ENCODE assay signal across 8 cellular contexts in genomic region chr5:81749562-81750307, GRCh38. TPM values are rescaled to one million over a fixed set of nuclear protein-coding genes. Genes with fewer than 3 reads are reported as not detected.
DNase-seq lines count a peak whose midpoint lies in the region; ATAC-seq and TF ChIP-seq lines count a peak whose summit lies in the region.

No MANE protein-coding gene starts in this region.

- DNase-seq in Calu3 (peak; percentile 44), medulla oblongata (ENCODE audit: extremely low spot score) (peak; percentile 37), NCI-H2029 treated with DMSO at 0.1 percent for 48 hours (lab: John Stamatoyannopoulos, UW) (no peak)
- peak; percentile 46 for DNase-seq in activated CD4-positive, CD25-positive, alpha-beta regulatory T cell treated with anti-CD3 and anti-CD28 coated beads, Interleukin-2, amount 50 U/mL, for 72 hours
- DNase-seq in stimulated activated CD8-positive, alpha-beta memory T cell treated with anti-CD3 and anti-CD28 coated beads, Interleukin-2, amount 100 ng/mL, for 48 hours (ENCODE audit: low read depth in 2 of 2) = peak; percentile 14 to 22

- intact Hi-C loops in Calu3 (cut with micrococcal nuclease; ENCODE audit: unreplicated experiment) = loop anchor here (1.0 to 10.0 kb wide), 8 partner anchors 92 to 475 kb away; partner anchors contain the start of gene ATG10

- CTCF ChIA-PET in Calu3 (lab: Charles Lee) = interaction anchor here (0.6 to 1.6 kb wide), 2 partner anchors 92 to 218 kb away, joined by 4 read pairs; no protein-coding TSS in a partner anchor

- H3K27ac ChIP-seq in cingulate gyrus (ENCODE audit: low read depth, low read length) = peak overlapping the region; percentile 20

- H3K27ac Mint-ChIP-seq in Calu3 (ENCODE audit: unreplicated experiment) = no peak overlapping the region

- no TSS peak for BruUV-seq in Calu3 (replicated peaks; lab: Mats Ljungman, UMichigan)

- no peak for TF ChIP-seq CTCF in Calu3 (IDR thresholded peaks at IDR 0.05; ENCODE audit: unreplicated experiment)

- no peaks in the 10 kb centered on the region for H3K27me3 Mint-ChIP-seq in Calu3 (ENCODE audit: unreplicated experiment)

- ATAC-seq in GM19463 (IDR thresholded peaks at IDR 0.05; ENCODE audit: unreplicated experiment) = peak; percentile 31
- peak; percentile 43 for ATAC-seq in HG03571 (IDR thresholded peaks at IDR 0.05; ENCODE audit: unreplicated experiment)

- H3K4me3 Mint-ChIP-seq in Calu3 (ENCODE audit: low read depth, unreplicated experiment) = peak overlapping the region; percentile 91

- no peaks in the 10 kb centered on the region for H3K9me3 Mint-ChIP-seq in Calu3 (ENCODE audit: low read depth, unreplicated experiment)

- H3K4me1 Mint-ChIP-seq in Calu3 (ENCODE audit: low read depth, unreplicated experiment) = peaks cover 29% of the 10 kb centered on the region

- H3K36me3 Mint-ChIP-seq in Calu3 (ENCODE audit: insufficient read depth, unreplicated experiment) = peaks cover 29% of the 10 kb centered on the region

RNA-seq across cellular contexts. Expression of gene SSBP2, which starts 1.2 kb away (rescaled TPM):
- total RNA-seq in Calu3 (2022) = 15.5 and 18.9 TPM in 2 replicates
